In the genomic region with DNA sequence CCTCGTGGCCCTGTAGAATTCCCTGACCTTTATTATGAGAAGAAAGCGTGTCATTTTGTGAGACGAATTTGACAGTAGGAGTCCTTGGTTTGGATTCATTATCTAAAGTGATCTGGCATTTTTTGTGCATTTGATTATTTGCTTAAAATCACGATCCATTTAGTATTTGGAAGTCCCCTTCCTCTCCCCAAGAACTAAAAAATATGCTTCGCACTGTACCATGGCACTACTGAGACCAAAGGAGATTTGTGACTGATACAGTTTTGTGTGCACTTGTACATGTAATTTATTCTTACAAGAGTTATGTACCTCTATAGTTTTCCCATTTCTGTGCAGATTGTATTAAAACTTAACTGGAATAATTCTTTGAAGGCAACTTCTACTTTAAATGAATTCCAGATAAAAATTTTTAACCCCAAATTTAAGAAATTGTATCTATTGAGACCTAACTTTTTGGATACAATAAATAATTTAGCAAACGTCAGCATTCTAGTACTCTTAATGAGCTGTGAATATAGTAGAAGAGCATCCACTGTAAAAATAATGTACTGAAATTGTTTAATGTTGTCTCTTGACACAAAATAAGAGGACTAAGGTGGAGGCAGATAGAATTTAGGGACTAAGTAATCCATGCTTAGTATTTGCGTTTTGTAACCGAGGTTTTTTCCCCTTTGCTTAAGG, we compare ENCODE assay signal across 8 cellular contexts. TPM values are rescaled to one million over a fixed set of nuclear protein-coding genes. Genes with fewer than 3 reads are reported as not detected.
DNase-seq lines count a peak whose midpoint lies in the region; ATAC-seq and TF ChIP-seq lines count a peak whose summit lies in the region.

No MANE protein-coding gene starts in this region.

- peaks cover 7% of the 10 kb centered on the region; the same call in 1 of the 2 replicates for H4K20me1 ChIP-seq in PC-9 (ENCODE audit: insufficient read depth)

- 21% methylated on average over 8 of the region's 8 CpGs for WGBS in prostate gland

- H3K27ac ChIP-seq in PC-9 (peak overlapping the region; percentile 91), prostate gland (peak overlapping the region; percentile 89 to 98)

- H3K9me2 ChIP-seq in PC-9 (ENCODE audit: insufficient read depth): no peaks in the 10 kb centered on the region

- CTCF ChIA-PET in PC-9 (lab: Charles Lee): no interaction called here

- no peak for TF ChIP-seq CTCF in PC-9 (conservative IDR thresholded peaks at IDR 0.05)
- no peak for TF ChIP-seq CTCF in epithelial cell of proximal tubule (conservative IDR thresholded peaks at IDR 0.05; ENCODE audit: low read depth, low read length)
- TF ChIP-seq CTCF in prostate gland (IDR thresholded peaks at IDR 0.05): no peak

- no peak for ATAC-seq in GM21367 (IDR thresholded peaks at IDR 0.05; ENCODE audit: unreplicated experiment)
- no peak for ATAC-seq in GM18868 (IDR thresholded peaks at IDR 0.05; ENCODE audit: unreplicated experiment)

- H3K4me2 ChIP-seq in PC-9: peak overlapping the region; percentile 92

- peaks cover 15% of the 10 kb centered on the region for H3F3A ChIP-seq in PC-9 (ENCODE audit: insufficient read depth, low read depth)

- TSS peak; percentile 25 for BruUV-seq in PC-9 (replicated peaks; lab: Mats Ljungman, UMichigan)

- peak overlapping the region; percentile 74 for H3K4me3 ChIP-seq in PC-9
- peak overlapping the region; percentile 85 for H3K4me3 ChIP-seq in epithelial cell of proximal tubule (ENCODE audit: low read depth, low read length)
- H3K4me3 ChIP-seq in prostate gland: peak overlapping the region; percentile 90 to 96

- no peak for TF ChIP-seq POLR2A in prostate gland (IDR thresholded peaks at IDR 0.05)

- POLR2A ChIA-PET in PC-9 (lab: Charles Lee; ENCODE audit: unreplicated experiment): no interaction called here

- H3K27me3 ChIP-seq in PC-9 (ENCODE audit: insufficient read depth, low read depth): no peaks in the 10 kb centered on the region
- H3K27me3 ChIP-seq in prostate gland (replicated peaks; ENCODE audit: insufficient read depth): no peaks in the 10 kb centered on the region

- DNase-seq in PC-9 (peak in 1 of 2 experiments; percentile 34), epithelial cell of proximal tubule (ENCODE audit: low read depth) (no peak), prostate gland (ENCODE audit: low spot score) (no peak), GM19238 (ENCODE audit: insufficient read length, low spot score) (no peak)
- no peak for DNase-seq in stimulated activated CD4-positive, alpha-beta T cell treated with anti-CD3 and anti-CD28 coated beads, Interleukin-4, amount 100 ng/mL, for 4 hours

- intact Hi-C loops in PC-9 (cut with micrococcal nuclease; ENCODE audit: unreplicated experiment): loop anchor here (5.0 kb wide), 5 partner anchors 150 to 605 kb away; no protein-coding TSS in a partner anchor
- intact Hi-C loops in prostate gland (cut with DNase I): loop anchor here (10.0 kb wide), 1 partner anchor 343 kb away; no protein-coding TSS in a partner anchor

- peaks cover 66% of the 10 kb centered on the region for H3K79me2 ChIP-seq in PC-9 (ENCODE audit: low read depth)

- no peak overlapping the region for H2AFZ ChIP-seq in PC-9

- no peaks in the 10 kb centered on the region for H3K9me3 ChIP-seq in ES-I3 (ENCODE audit: control insufficient read depth, insufficient read depth, low read length)
- no peaks in the 10 kb centered on the region for H3K9me3 ChIP-seq in PC-9 (ENCODE audit: insufficient read depth, low read depth)
- no peaks in the 10 kb centered on the region for H3K9me3 ChIP-seq in prostate gland

- peak overlapping the region; percentile 74; the same call in 1 of the 2 replicates for H3K9ac ChIP-seq in ES-I3 (ENCODE audit: low read depth, low read length)

- H3K4me1 ChIP-seq in ES-I3 (ENCODE audit: insufficient read depth, low read length) (peaks cover 11% of the 10 kb centered on the region; the same call in 1 of the 2 replicates), PC-9 (replicated peaks; ENCODE audit: insufficient read depth) (peaks cover 47% of the 10 kb centered on the region), prostate gland (replicated peaks) (no peaks in the 10 kb centered on the region)

- H3K36me3 ChIP-seq in ES-I3 (ENCODE audit: insufficient read depth, low read length) (no peaks in the 10 kb centered on the region), PC-9 (ENCODE audit: low read depth) (peaks cover 9% of the 10 kb centered on the region; the same call in 1 of the 2 replicates), prostate gland (no peaks in the 10 kb centered on the region)

RNA-seq across cellular contexts. Expression of a gene that starts 2.1 kb away (rescaled TPM):
- total RNA-seq in PC-9 (2021) (21.8 and 26.1 TPM in 2 replicates), epithelial cell of proximal tubule (14.4 and 20.1 TPM in 2 replicates), prostate gland (10 to 100 TPM; 31.7 to 40.6 TPM)
